Comparison of ENCODE assay signal across 1 cellular context in genomic region chr15:75152382-75153079, GRCh38.
A peak's percentile ranks its signal among the peaks of the same experiment; 100 is the strongest.
TF ChIP-seq lines count a peak whose summit lies in the region.

No MANE protein-coding gene starts in this region.

TF ChIP-seq in K562, 482 proteins besides CTCF, POLR2A, EP300 and RAD21:
- TF ChIP-seq SMAD4 (CRISPR knock-in tag; conservative IDR thresholded peaks at IDR 0.05), result 0 out of 2 replicates have a peak, but pooled peaks have one; percentile 18
- TF ChIP-seq DMBX1 (CRISPR knock-in tag; IDR thresholded peaks at IDR 0.05; ENCODE audit: borderline replicate concordance), result 0 out of 2 replicates have a peak, but pooled peaks have one; percentile 20
- no peak for TF ChIP-seq BRD4 (IDR thresholded peaks at IDR 0.05)
- no peak for TF ChIP-seq RBM22 (IDR thresholded peaks at IDR 0.05; ENCODE audit: low read depth, low read length, poor library complexity, severe bottlenecking)
- TF ChIP-seq ZNF24 (IDR thresholded peaks at IDR 0.05), result peak; percentile 71
- peak; percentile 89 for TF ChIP-seq ZNF121 (CRISPR knock-in tag; conservative IDR thresholded peaks at IDR 0.05)
- no peak for TF ChIP-seq ZNF133 (CRISPR knock-in tag; IDR thresholded peaks at IDR 0.05)
- TF ChIP-seq ZNF740 (CRISPR knock-in tag; IDR thresholded peaks at IDR 0.05), result 0 out of 2 replicates have a peak, but pooled peaks have one; percentile 33
- TF ChIP-seq ZNF740 (tag; IDR thresholded peaks at IDR 0.05), result no peak
- TF ChIP-seq ZNF311 (CRISPR knock-in tag; IDR thresholded peaks at IDR 0.05), result no peak
- TF ChIP-seq ZNF175 (CRISPR knock-in tag; IDR thresholded peaks at IDR 0.05; ENCODE audit: low read depth), result no peak
- peak; percentile 35; the same call in 1 of the 2 replicates for TF ChIP-seq BCOR (IDR thresholded peaks at IDR 0.05)
